In the genomic region with DNA sequence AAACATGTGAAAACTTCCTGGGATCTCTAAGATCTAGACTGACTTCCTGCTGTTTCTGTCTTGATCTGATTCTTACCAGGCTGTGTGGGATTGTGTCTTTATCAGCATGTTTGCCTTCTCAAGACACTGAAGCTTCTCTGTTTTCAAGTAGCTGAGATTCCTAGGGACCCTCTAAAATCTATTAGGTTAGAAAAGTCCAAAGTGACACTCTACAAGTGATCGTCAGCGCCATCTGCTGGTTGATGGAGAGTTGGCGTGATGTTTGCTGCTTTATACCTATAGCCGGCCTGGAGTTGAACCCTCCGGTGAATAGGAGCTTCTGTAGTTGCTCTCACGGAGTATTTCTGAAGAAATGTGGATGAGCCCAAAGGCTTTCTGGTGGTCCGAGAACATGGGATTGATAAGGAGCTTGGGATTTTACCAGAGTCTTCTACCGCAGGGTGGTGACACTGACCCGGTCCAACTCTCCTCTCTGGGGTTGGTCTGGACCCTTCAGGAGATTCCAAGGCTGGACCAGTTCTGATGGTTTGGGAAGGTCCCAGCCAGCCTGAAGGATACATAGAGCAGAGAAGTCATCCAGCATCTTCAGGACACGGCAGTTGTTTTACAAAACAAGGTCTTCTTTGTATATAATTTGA, we compare ENCODE assay signal across 8 cellular contexts.
DNase-seq lines count a peak whose midpoint lies in the region; ATAC-seq, FAIRE-seq and TF ChIP-seq lines count a peak whose summit lies in the region.

No MANE protein-coding gene starts in this region.

- no peak overlapping the region for H3K18ac ChIP-seq in H1 (ENCODE audit: extremely low read depth, low read length)

- no peaks in the 10 kb centered on the region for H3K27me3 ChIP-seq in H1 (replicated peaks in 1 of 4; ENCODE audit: control insufficient read depth in 3 of 4, extremely low read depth in 1 of 4, insufficient read depth in 3 of 4, low read length in 3 of 4)

- H2BK120ac ChIP-seq in H1 (replicated peaks; ENCODE audit: low read depth, low read length), result no peak overlapping the region

- no peaks in the 10 kb centered on the region for H3K23me2 ChIP-seq in H1 (ENCODE audit: low read depth, low read length)

- no peaks in the 10 kb centered on the region for H3K36me3 ChIP-seq in H1 (ENCODE audit: control insufficient read depth in 2 of 4, insufficient read depth in 4 of 4, low read length in 3 of 4)

- H2BK15ac ChIP-seq in H1 (ENCODE audit: low read length), result no peak overlapping the region

- no peak overlapping the region for H2BK20ac ChIP-seq in H1 (ENCODE audit: low read length)

- H3K9ac ChIP-seq in H1 (replicated peaks in 1 of 4; ENCODE audit: extremely low read depth in 1 of 4, low read depth in 3 of 4, low read length in 3 of 4), result no peak overlapping the region

- WGBS in H1 (ENCODE audit: extremely low coverage in 1 of 2, insufficient coverage in 1 of 2, insufficient read length in 1 of 2, insufficient replicate concordance in 2 of 2, low coverage in 1 of 2, low lambda C conversion rate in 2 of 2, missing lambda C conversion rate in 1 of 2), 2 experiments, result 45% methylated on average over 10 of the region's 10 CpGs; no CpG with 5 or more reads in 1 of the 2 experiments

- H2BK12ac ChIP-seq in H1 (ENCODE audit: low read depth, low read length), result no peak overlapping the region

- TF ChIP-seq EP300 in H1 (IDR thresholded peaks at IDR 0.05; ENCODE audit: borderline replicate concordance in 1 of 2, low read depth in 2 of 2, low read length in 2 of 2), result no peak

- no peak overlapping the region for H4K5ac ChIP-seq in H1 (ENCODE audit: insufficient read length, low read depth, low read length)

- H3K56ac ChIP-seq in H1 (replicated peaks; ENCODE audit: insufficient read length, low read depth, low read length), result no peak overlapping the region

- H3K4me1 ChIP-seq in H1 (replicated peaks in 1 of 4; ENCODE audit: control insufficient read depth in 3 of 4, insufficient read depth in 4 of 4, low read length in 3 of 4), result no peaks in the 10 kb centered on the region

- POLR2A ChIA-PET in H1 (lab: Charles Lee; ENCODE audit: partially characterized antibody), result interaction anchor here (0.5 kb wide), 1 partner anchor 29 kb away, joined by 3 read pairs; no protein-coding TSS in a partner anchor

- TF ChIP-seq POLR2A in H1 (IDR thresholded peaks at IDR 0.05; ENCODE audit: control extremely low read depth in 1 of 2, low read depth in 2 of 2, low read length in 2 of 2), result no peak

- no peak overlapping the region for H3K4ac ChIP-seq in H1 (replicated peaks; ENCODE audit: insufficient read length, low read depth, low read length)

- TF ChIP-seq CTCF in H1 (IDR thresholded peaks at IDR 0.05; ENCODE audit: control extremely low read depth in 1 of 3, insufficient read depth in 1 of 3, low read depth in 1 of 3, low read length in 3 of 3), result peak; percentile 60 to 86 (median 75)

- no peak overlapping the region for H3K4me3 ChIP-seq in H1 (ENCODE audit: extremely low read depth in 1 of 4, insufficient read depth in 2 of 4, low read depth in 3 of 4, low read length in 4 of 4)

- H2AK5ac ChIP-seq in H1 (ENCODE audit: low read depth, low read length), result no peak overlapping the region

- H4K20me1 ChIP-seq in H1 (replicated peaks in 1 of 2; ENCODE audit: control insufficient read depth in 1 of 2, insufficient read depth in 2 of 2, low read length in 2 of 2), result no peaks in the 10 kb centered on the region

- TF ChIP-seq RAD21 in H1 (IDR thresholded peaks at IDR 0.05 in 1 of 2, conservative IDR thresholded peaks at IDR 0.05 in 1 of 2; ENCODE audit: low read depth in 2 of 2, low read length in 2 of 2), result peak; percentile 82 to 89

- no peak overlapping the region for H4K8ac ChIP-seq in H1 (ENCODE audit: extremely low read depth, insufficient read depth, low read length)

- peak; percentile 4 for DNase-seq in DMS53 treated with DMSO at 0.1 percent for 48 hours (lab: John Stamatoyannopoulos, UW; ENCODE audit: unreplicated experiment)
- peak; percentile 42 for DNase-seq in NCI-H774 (lab: John Stamatoyannopoulos, UW)
- peak; percentile 65 to 75 for DNase-seq in activated CD8-positive, alpha-beta memory T cell treated with anti-CD3 and anti-CD28 coated beads for 1 hour (ENCODE audit: extremely low read depth in 1 of 2, low read depth in 1 of 2)
- DNase-seq in H1 (ENCODE audit: low read depth in 1 of 2, low spot score in 2 of 2), result peak; percentile 46 to 90
- peak; percentile 45 for DNase-seq in midbrain (lab: John Stamatoyannopoulos, UW)
- peak; percentile 55 to 79 for DNase-seq in stimulated activated CD8-positive, alpha-beta memory T cell treated with anti-CD3 and anti-CD28 coated beads, Interleukin-4, amount 100 ng/mL, for 4 hours (ENCODE audit: low read depth in 2 of 2, low spot score in 1 of 2)

- no peaks in the 10 kb centered on the region for H3K9me3 ChIP-seq in H1 (ENCODE audit: insufficient read depth in 2 of 2, low read depth in 1 of 2, low read length in 1 of 2)

- no peaks in the 10 kb centered on the region for H3K79me1 ChIP-seq in H1 (ENCODE audit: low read depth, low read length)

- no peak overlapping the region for H3K23ac ChIP-seq in H1 (ENCODE audit: insufficient read length)

- H3K14ac ChIP-seq in H1 (ENCODE audit: insufficient read length), result no peak overlapping the region

- no peak overlapping the region for H2BK5ac ChIP-seq in H1 (ENCODE audit: low read depth, low read length)

- no peak overlapping the region; the same call in 1 of the 2 replicates for H2AFZ ChIP-seq in H1 (ENCODE audit: low read length)

- CTCF ChIA-PET in H1 (lab: Charles Lee; ENCODE audit: partially characterized antibody), result interaction anchor here (0.6 to 4.1 kb wide), 55 partner anchors 9 to 713 kb away, joined by 3 to 19 read pairs (median 3); no protein-coding TSS in a partner anchor

- no peak overlapping the region for H4K91ac ChIP-seq in H1 (replicated peaks; ENCODE audit: insufficient read length, low read length)

- H3K4me2 ChIP-seq in H1 (ENCODE audit: insufficient read depth in 1 of 2, low read depth in 2 of 2, low read length in 2 of 2), result no peak overlapping the region

- ATAC-seq in HG03135 (IDR thresholded peaks at IDR 0.05; ENCODE audit: unreplicated experiment), result peak; percentile 57
- ATAC-seq in HG02678 (IDR thresholded peaks at IDR 0.05; ENCODE audit: unreplicated experiment), result no peak

- peak; percentile 82 for FAIRE-seq in H1 (lab: Jason Lieb, UNC)

- H3K27ac ChIP-seq in H1 (ENCODE audit: low read depth, low read length), result no peak overlapping the region

- H3K79me2 ChIP-seq in H1 (ENCODE audit: control insufficient read depth in 1 of 2, insufficient read depth in 2 of 2, low read length in 2 of 2), result no peaks in the 10 kb centered on the region

TF ChIP-seq in H1, 55 proteins besides CTCF, POLR2A, EP300 and RAD21:
- TF ChIP-seq SAP30 (IDR thresholded peaks at IDR 0.05; ENCODE audit: insufficient read depth, insufficient replicate concordance, low read length), result no peak
- peak; percentile 23; the same call in 1 of the 2 replicates for TF ChIP-seq CREB1 (IDR thresholded peaks at IDR 0.05)

Comparison
In these comparisons a context has a peak if more than half of its experiments do, and no peak if none do; other contexts are left out.
1. DNase-seq: peak in every context shown above with its lines; median percentile 70 in activated CD8-positive, alpha-beta memory T cell treated with anti-CD3 and anti-CD28 coated beads for 1 hour; 68 in H1; 67 in stimulated activated CD8-positive, alpha-beta memory T cell treated with anti-CD3 and anti-CD28 coated beads, Interleukin-4, amount 100 ng/mL, for 4 hours; 45 in midbrain; 42 in NCI-H774; 4 in DMS53 treated with DMSO at 0.1 percent for 48 hours.